In genomic region chr3:76585794-76586392, GRCh38 we compare ENCODE assay signal across 10 cellular contexts.
DNase-seq lines count a peak whose midpoint lies in the region; ATAC-seq, FAIRE-seq and TF ChIP-seq lines count a peak whose summit lies in the region.
"Had no signal": no experiment of that assay in that cellular context is flagged by ENCODE, and none has a peak within 500 bp of the region (broad histone marks: within the 10 kb centered on the region; RNA-seq: fewer than 3 reads in every experiment).

No MANE protein-coding gene starts in this region.

- peak; percentile 89 for FAIRE-seq in A204.1 (lab: Jason Lieb, UNC)

- no peaks in the 10 kb centered on the region for H3K27me3 Mint-ChIP-seq in glutamatergic neuron (ENCODE audit: unreplicated experiment)

- WGBS in tibial nerve, 2 donors, result 62 to 73% methylated on average over 2 of the region's 2 CpGs
- WGBS in aorta, 2 donors, result 65 to 75% methylated on average over 2 of the region's 2 CpGs

- no peaks in the 10 kb centered on the region for H3K9me3 ChIP-seq in tibial nerve
- no peaks in the 10 kb centered on the region for H3K9me3 ChIP-seq in aorta (ENCODE audit: control insufficient read depth, low read length)

- H3K4me1 ChIP-seq in tibial nerve, result no peaks in the 10 kb centered on the region
- no peaks in the 10 kb centered on the region for H3K4me1 ChIP-seq in aorta (ENCODE audit: control insufficient read depth in 1 of 2, insufficient read depth in 2 of 2, low read length in 2 of 2)

- H3K4me1 Mint-ChIP-seq in glutamatergic neuron (ENCODE audit: low read depth, unreplicated experiment), result peaks cover 13% of the 10 kb centered on the region
- no peaks in the 10 kb centered on the region for H3K4me1 Mint-ChIP-seq in stimulated activated effector memory CD8-positive, alpha-beta T cell treated with anti-CD3 and anti-CD28 coated beads, Interleukin-12 subunit alpha, Interleukin-12 subunit beta, amount 100 ng/mL, for 72 hours

- H3K4me3 ChIP-seq in tibial nerve (no peak overlapping the region), aorta (ENCODE audit: low read length in 2 of 2) (no peak overlapping the region)

- no peaks in the 10 kb centered on the region for H3K27me3 ChIP-seq in tibial nerve
- no peaks in the 10 kb centered on the region for H3K27me3 ChIP-seq in aorta (ENCODE audit: control insufficient read depth in 1 of 2, insufficient read depth in 2 of 2, low read length in 1 of 2)

- peaks cover 3% of the 10 kb centered on the region for H3K9me3 Mint-ChIP-seq in glutamatergic neuron (ENCODE audit: unreplicated experiment)
- peaks cover 13% of the 10 kb centered on the region for H3K9me3 Mint-ChIP-seq in stimulated activated effector memory CD8-positive, alpha-beta T cell treated with anti-CD3 and anti-CD28 coated beads, Interleukin-12 subunit alpha, Interleukin-12 subunit beta, amount 100 ng/mL, for 72 hours

- no peak overlapping the region for H3K4me3 Mint-ChIP-seq in glutamatergic neuron (ENCODE audit: unreplicated experiment)
- no peak overlapping the region for H3K4me3 Mint-ChIP-seq in stimulated activated effector memory CD8-positive, alpha-beta T cell treated with anti-CD3 and anti-CD28 coated beads, Interleukin-12 subunit alpha, Interleukin-12 subunit beta, amount 100 ng/mL, for 72 hours

- no peaks in the 10 kb centered on the region for H3K36me3 Mint-ChIP-seq in glutamatergic neuron (ENCODE audit: unreplicated experiment)
- no peaks in the 10 kb centered on the region for H3K36me3 Mint-ChIP-seq in stimulated activated effector memory CD8-positive, alpha-beta T cell treated with anti-CD3 and anti-CD28 coated beads, Interleukin-12 subunit alpha, Interleukin-12 subunit beta, amount 100 ng/mL, for 72 hours

- intact Hi-C loops in aorta (cut with DNase I), result no loop called here

- no peak overlapping the region for H3K27ac Mint-ChIP-seq in glutamatergic neuron (ENCODE audit: unreplicated experiment)
- no peak overlapping the region for H3K27ac Mint-ChIP-seq in stimulated activated effector memory CD8-positive, alpha-beta T cell treated with anti-CD3 and anti-CD28 coated beads, Interleukin-12 subunit alpha, Interleukin-12 subunit beta, amount 100 ng/mL, for 72 hours

- TF ChIP-seq CTCF in GM12874 (IDR thresholded peaks at IDR 0.05; ENCODE audit: insufficient read depth, low read depth, low read length) (0 out of 2 replicates have a peak, but pooled peaks have one; percentile 12), glutamatergic neuron (IDR thresholded peaks at IDR 0.05; ENCODE audit: partially characterized antibody, unreplicated experiment) (peak; percentile 78), tibial nerve (IDR thresholded peaks at IDR 0.05) (peak in 2 of 5 experiments; percentile 27 to 37)

- no peak for TF ChIP-seq POLR2A in tibial nerve (IDR thresholded peaks at IDR 0.05)

- TF ChIP-seq EP300 in tibial nerve (IDR thresholded peaks at IDR 0.05), result no peak

- no peak overlapping the region for H3K27ac ChIP-seq in tibial nerve
- no peak overlapping the region for H3K27ac ChIP-seq in aorta (ENCODE audit: low read depth in 1 of 2, low read length in 2 of 2)

- H3K36me3 ChIP-seq in tibial nerve, result no peaks in the 10 kb centered on the region
- no peaks in the 10 kb centered on the region for H3K36me3 ChIP-seq in aorta (ENCODE audit: control insufficient read depth in 1 of 2, insufficient read depth in 2 of 2, low read length in 1 of 2)

- DNase-seq in RKO (ENCODE audit: low spot score) (peak; percentile 40), glutamatergic neuron (no peak), tibial nerve (ENCODE audit: low spot score in 2 of 2) (no peak), aorta (no peak)
- no peak for DNase-seq in stimulated activated effector memory CD8-positive, alpha-beta T cell treated with anti-CD3 and anti-CD28 coated beads, Interleukin-12 subunit alpha, Interleukin-12 subunit beta, amount 100 ng/mL, for 72 hours (ENCODE audit: low spot score in 2 of 2)
- DNase-seq: NCI-H187 treated with DMSO at 0.1 percent for 48 hours had no signal

- ATAC-seq in stimulated activated effector memory CD8-positive, alpha-beta T cell treated with anti-CD3 and anti-CD28 coated beads, Interleukin-12 subunit alpha, Interleukin-12 subunit beta, amount 100 ng/mL, for 72 hours, result no peak
- ATAC-seq in HG03045 (IDR thresholded peaks at IDR 0.05; ENCODE audit: unreplicated experiment) (no peak), aorta (ENCODE audit: low FRiP score) (no peak)
- ATAC-seq: sciatic nerve had no signal
